ENCODE assay signal across 1 cellular context in the genomic region with DNA sequence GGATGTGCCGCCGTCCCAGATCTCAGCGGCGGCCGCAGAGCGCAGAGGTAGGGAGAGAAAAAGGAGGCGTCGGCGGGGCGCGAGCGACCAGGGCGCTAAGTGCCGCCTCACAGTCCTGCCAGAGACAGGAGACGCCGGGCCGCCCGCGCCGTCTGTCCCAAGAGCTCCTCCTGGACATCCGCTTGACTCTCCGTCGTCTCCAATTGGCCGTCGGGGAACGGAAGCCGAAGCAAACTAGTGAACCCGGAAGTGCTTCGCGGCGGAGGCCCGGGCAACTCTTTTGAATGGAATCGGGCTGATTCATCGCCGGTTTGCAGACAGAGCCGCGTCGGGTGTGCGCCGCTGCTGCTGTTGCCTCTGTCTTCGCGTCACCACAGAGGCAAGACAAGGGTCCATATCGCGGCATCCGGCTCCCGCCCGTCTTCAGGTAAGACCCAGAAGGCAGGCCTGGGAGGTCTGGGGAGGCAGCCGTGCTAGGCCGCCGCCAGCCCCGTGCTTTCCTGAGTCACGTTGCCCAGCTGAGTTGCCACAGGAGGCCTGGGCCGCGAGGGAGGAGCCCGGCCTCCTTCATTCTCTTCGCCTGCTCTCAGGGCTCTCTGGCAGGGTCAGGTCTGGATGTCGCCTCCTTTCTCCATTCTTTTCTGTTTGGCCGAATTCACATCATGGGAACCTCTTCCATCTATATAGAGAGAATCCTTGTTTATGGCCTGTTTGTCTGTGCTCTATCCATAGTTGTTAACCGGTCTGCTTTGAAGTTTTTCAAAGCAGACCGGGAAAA.
TF ChIP-seq lines count a peak whose summit lies in the region.

Gene PSMD14, plus strand, starts transcription at position 248 of the 778 bp plus-strand sequence. CDS start 10,401 bp downstream, outside the sequence.

TF ChIP-seq in HepG2, 621 proteins besides CTCF, POLR2A, EP300 and RAD21 (continued from another document and continues in another):
- TF ChIP-seq, protein P1, sequence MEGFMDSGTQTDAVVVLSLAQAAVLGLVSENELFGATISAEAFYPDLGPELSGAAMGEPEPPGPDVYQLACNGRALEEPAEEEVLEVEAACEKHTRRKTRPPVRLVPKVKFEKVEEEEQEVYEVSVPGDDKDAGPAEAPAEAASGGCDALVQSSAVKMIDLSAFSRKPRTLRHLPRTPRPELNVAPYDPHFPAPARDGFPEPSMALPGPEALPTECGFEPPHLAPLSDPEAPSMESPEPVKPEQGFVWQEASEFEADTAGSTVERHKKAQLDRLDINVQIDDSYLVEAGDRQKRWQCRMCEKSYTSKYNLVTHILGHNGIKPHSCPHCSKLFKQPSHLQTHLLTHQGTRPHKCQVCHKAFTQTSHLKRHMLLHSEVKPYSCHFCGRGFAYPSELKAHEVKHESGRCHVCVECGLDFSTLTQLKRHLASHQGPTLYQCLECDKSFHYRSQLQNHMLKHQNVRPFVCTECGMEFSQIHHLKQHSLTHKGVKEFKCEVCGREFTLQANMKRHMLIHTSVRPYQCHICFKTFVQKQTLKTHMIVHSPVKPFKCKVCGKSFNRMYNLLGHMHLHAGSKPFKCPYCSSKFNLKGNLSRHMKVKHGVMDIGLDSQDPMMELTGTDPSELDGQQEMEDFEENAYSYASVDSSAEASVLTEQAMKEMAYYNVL (CRISPR knock-in tag; IDR thresholded peaks at IDR 0.05; ENCODE audit: borderline replicate concordance), result peak; percentile 94
- peak; percentile 6; the same call in 1 of the 2 replicates for TF ChIP-seq CEBPG (CRISPR knock-in tag; IDR thresholded peaks at IDR 0.05)
- peak; percentile 98 for TF ChIP-seq POLR2G (IDR thresholded peaks at IDR 0.05; ENCODE audit: low read depth, low read length)
- TF ChIP-seq SATB2 (CRISPR knock-in tag; IDR thresholded peaks at IDR 0.05), result peak; percentile 78
- 0 out of 2 replicates have a peak, but pooled peaks have one; percentile 74 for TF ChIP-seq SMAD9 (CRISPR knock-in tag; IDR thresholded peaks at IDR 0.05)
- TF ChIP-seq GATAD1 (CRISPR knock-in tag; IDR thresholded peaks at IDR 0.05), result peak; percentile 93
- TF ChIP-seq, protein P2, sequence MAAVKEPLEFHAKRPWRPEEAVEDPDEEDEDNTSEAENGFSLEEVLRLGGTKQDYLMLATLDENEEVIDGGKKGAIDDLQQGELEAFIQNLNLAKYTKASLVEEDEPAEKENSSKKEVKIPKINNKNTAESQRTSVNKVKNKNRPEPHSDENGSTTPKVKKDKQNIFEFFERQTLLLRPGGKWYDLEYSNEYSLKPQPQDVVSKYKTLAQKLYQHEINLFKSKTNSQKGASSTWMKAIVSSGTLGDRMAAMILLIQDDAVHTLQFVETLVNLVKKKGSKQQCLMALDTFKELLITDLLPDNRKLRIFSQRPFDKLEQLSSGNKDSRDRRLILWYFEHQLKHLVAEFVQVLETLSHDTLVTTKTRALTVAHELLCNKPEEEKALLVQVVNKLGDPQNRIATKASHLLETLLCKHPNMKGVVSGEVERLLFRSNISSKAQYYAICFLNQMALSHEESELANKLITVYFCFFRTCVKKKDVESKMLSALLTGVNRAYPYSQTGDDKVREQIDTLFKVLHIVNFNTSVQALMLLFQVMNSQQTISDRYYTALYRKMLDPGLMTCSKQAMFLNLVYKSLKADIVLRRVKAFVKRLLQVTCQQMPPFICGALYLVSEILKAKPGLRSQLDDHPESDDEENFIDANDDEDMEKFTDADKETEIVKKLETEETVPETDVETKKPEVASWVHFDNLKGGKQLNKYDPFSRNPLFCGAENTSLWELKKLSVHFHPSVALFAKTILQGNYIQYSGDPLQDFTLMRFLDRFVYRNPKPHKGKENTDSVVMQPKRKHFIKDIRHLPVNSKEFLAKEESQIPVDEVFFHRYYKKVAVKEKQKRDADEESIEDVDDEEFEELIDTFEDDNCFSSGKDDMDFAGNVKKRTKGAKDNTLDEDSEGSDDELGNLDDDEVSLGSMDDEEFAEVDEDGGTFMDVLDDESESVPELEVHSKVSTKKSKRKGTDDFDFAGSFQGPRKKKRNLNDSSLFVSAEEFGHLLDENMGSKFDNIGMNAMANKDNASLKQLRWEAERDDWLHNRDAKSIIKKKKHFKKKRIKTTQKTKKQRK (IDR thresholded peaks at IDR 0.05; ENCODE audit: low read length), result no peak
- peak; percentile 93; the same call in 1 of the 2 replicates for TF ChIP-seq CBX5 (CRISPR knock-in tag; IDR thresholded peaks at IDR 0.05; ENCODE audit: borderline replicate concordance)
- TF ChIP-seq GFI1 (CRISPR knock-in tag; IDR thresholded peaks at IDR 0.05; ENCODE audit: borderline replicate concordance), result peak; percentile 62; the same call in 1 of the 2 replicates
- TF ChIP-seq, protein P3, sequence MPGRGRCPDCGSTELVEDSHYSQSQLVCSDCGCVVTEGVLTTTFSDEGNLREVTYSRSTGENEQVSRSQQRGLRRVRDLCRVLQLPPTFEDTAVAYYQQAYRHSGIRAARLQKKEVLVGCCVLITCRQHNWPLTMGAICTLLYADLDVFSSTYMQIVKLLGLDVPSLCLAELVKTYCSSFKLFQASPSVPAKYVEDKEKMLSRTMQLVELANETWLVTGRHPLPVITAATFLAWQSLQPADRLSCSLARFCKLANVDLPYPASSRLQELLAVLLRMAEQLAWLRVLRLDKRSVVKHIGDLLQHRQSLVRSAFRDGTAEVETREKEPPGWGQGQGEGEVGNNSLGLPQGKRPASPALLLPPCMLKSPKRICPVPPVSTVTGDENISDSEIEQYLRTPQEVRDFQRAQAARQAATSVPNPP (CRISPR knock-in tag; IDR thresholded peaks at IDR 0.05), result peak; percentile 68; the same call in 1 of the 2 replicates
- peak; percentile 80; the same call in 1 of the 2 replicates for TF ChIP-seq MEF2D (CRISPR knock-in tag; IDR thresholded peaks at IDR 0.05)
- TF ChIP-seq ZNF142 (CRISPR knock-in tag; IDR thresholded peaks at IDR 0.05), result peak; percentile 97
- TF ChIP-seq ZNF18 (CRISPR knock-in tag; IDR thresholded peaks at IDR 0.05; ENCODE audit: insufficient replicate concordance), result peak; percentile 66
- peak; percentile 89 for TF ChIP-seq ZSCAN21 (CRISPR knock-in tag; IDR thresholded peaks at IDR 0.05; ENCODE audit: borderline replicate concordance)
- TF ChIP-seq, protein P4, sequence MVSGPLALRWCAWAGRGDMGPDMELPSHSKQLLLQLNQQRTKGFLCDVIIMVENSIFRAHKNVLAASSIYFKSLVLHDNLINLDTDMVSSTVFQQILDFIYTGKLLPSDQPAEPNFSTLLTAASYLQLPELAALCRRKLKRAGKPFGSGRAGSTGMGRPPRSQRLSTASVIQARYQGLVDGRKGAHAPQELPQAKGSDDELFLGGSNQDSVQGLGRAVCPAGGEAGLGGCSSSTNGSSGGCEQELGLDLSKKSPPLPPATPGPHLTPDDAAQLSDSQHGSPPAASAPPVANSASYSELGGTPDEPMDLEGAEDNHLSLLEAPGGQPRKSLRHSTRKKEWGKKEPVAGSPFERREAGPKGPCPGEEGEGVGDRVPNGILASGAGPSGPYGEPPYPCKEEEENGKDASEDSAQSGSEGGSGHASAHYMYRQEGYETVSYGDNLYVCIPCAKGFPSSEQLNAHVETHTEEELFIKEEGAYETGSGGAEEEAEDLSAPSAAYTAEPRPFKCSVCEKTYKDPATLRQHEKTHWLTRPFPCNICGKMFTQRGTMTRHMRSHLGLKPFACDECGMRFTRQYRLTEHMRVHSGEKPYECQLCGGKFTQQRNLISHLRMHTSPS (CRISPR knock-in tag; IDR thresholded peaks at IDR 0.05; ENCODE audit: low read depth), result peak; percentile 49
- peak; percentile 57 for TF ChIP-seq PAXIP1 (CRISPR knock-in tag; conservative IDR thresholded peaks at IDR 0.05)
- TF ChIP-seq EEA1 (CRISPR knock-in tag; IDR thresholded peaks at IDR 0.05; ENCODE audit: borderline replicate concordance), result peak; percentile 90; the same call in 1 of the 2 replicates
- TF ChIP-seq ZNF121 (CRISPR knock-in tag; IDR thresholded peaks at IDR 0.05), result peak; percentile 77; the same call in 1 of the 2 replicates
- 0 out of 2 replicates have a peak, but pooled peaks have one; percentile 15 for TF ChIP-seq KDM1A (CRISPR knock-in tag; IDR thresholded peaks at IDR 0.05)
- TF ChIP-seq ZNF34 (CRISPR knock-in tag; IDR thresholded peaks at IDR 0.05; ENCODE audit: borderline replicate concordance), result no peak
- no peak for TF ChIP-seq SCMH1 (CRISPR knock-in tag; IDR thresholded peaks at IDR 0.05; ENCODE audit: borderline replicate concordance)
- TF ChIP-seq, protein P5, sequence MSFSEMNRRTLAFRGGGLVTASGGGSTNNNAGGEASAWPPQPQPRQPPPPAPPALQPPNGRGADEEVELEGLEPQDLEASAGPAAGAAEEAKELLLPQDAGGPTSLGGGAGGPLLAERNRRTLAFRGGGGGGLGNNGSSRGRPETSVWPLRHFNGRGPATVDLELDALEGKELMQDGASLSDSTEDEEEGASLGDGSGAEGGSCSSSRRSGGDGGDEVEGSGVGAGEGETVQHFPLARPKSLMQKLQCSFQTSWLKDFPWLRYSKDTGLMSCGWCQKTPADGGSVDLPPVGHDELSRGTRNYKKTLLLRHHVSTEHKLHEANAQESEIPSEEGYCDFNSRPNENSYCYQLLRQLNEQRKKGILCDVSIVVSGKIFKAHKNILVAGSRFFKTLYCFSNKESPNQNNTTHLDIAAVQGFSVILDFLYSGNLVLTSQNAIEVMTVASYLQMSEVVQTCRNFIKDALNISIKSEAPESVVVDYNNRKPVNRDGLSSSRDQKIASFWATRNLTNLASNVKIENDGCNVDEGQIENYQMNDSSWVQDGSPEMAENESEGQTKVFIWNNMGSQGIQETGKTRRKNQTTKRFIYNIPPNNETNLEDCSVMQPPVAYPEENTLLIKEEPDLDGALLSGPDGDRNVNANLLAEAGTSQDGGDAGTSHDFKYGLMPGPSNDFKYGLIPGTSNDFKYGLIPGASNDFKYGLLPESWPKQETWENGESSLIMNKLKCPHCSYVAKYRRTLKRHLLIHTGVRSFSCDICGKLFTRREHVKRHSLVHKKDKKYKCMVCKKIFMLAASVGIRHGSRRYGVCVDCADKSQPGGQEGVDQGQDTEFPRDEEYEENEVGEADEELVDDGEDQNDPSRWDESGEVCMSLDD (CRISPR knock-in tag; IDR thresholded peaks at IDR 0.05; ENCODE audit: borderline replicate concordance), result peak; percentile 49; the same call in 1 of the 2 replicates
